Comparison of ENCODE assay signal across 12 cellular contexts in genomic region chr20:36644032-36644712, GRCh38. TPM values are rescaled to one million over a fixed set of nuclear protein-coding genes. Genes with fewer than 3 reads are reported as not detected.
DNase-seq lines count a peak whose midpoint lies in the region; ATAC-seq and TF ChIP-seq lines count a peak whose summit lies in the region.
"Had no signal": no experiment of that assay in that cellular context is flagged by ENCODE, and none has a peak within 500 bp of the region (broad histone marks: within the 10 kb centered on the region; RNA-seq: fewer than 3 reads in every experiment).

No MANE protein-coding gene starts in this region.

- no peaks in the 10 kb centered on the region for H3K9me3 ChIP-seq in right cardiac atrium (ENCODE audit: control insufficient read depth, low read length)

- peaks cover 3% of the 10 kb centered on the region for H3K4me1 ChIP-seq in right cardiac atrium (ENCODE audit: control insufficient read depth, insufficient read depth, low read length)

- peaks cover 59 to 63% of the 10 kb centered on the region in 2 donors for H3K4me1 Mint-ChIP-seq in immature natural killer cell

- ATAC-seq in GM18505 (IDR thresholded peaks at IDR 0.05; ENCODE audit: unreplicated experiment) = no peak
- ATAC-seq in HG02763 (IDR thresholded peaks at IDR 0.05; ENCODE audit: unreplicated experiment) = no peak
- no peak for ATAC-seq in right cardiac atrium
- ATAC-seq: SK-N-SH treated with all-trans-retinoic acid at 6 μM for 48 hours had no signal

- peaks cover 7 to 40% (median 38%) of the 10 kb centered on the region in 3 donors for H3K27me3 Mint-ChIP-seq in immature natural killer cell (ENCODE audit: low read depth in 3 of 3)

- 78% methylated on average over 5 of the region's 5 CpGs for WGBS in right cardiac atrium

- H3K27ac ChIP-seq in right cardiac atrium (ENCODE audit: low read length) = no peak overlapping the region

- H3K4me3 Mint-ChIP-seq in immature natural killer cell = peak overlapping the region; percentile 93 to 99 (median 97)

- H3K27ac Mint-ChIP-seq in immature natural killer cell = peak overlapping the region; percentile 97 to 100 (median 99)

- no peak for TF ChIP-seq POLR2A in GM18505 (IDR thresholded peaks at IDR 0.05; ENCODE audit: borderline replicate concordance, extremely low read depth, insufficient read depth, insufficient read length)

- H3K9me3 Mint-ChIP-seq in immature natural killer cell = no peaks in the 10 kb centered on the region

- intact Hi-C loops in right cardiac atrium (cut with DNase I) = no loop called here

- DNase-seq in NCI-H69 (lab: John Stamatoyannopoulos, UW) (peak; percentile 6), immature natural killer cell (peak; percentile 79 to 81 (median 81)), SHP77 treated with DMSO at 0.1 percent for 48 hours (lab: John Stamatoyannopoulos, UW) (no peak), right cardiac atrium (no peak)
- DNase-seq in activated CD8-positive, alpha-beta memory T cell treated with anti-CD3 and anti-CD28 coated beads, Interleukin-2, amount 50 U/mL, for 48 hours = peak; percentile 80
- peak; percentile 20 for DNase-seq in stimulated activated CD8-positive, alpha-beta memory T cell treated with anti-CD3 and anti-CD28 coated beads, Interleukin-15, amount 100 ng/mL, for 24 hours (ENCODE audit: low read depth)
- DNase-seq: cerebellar nuclear complex, DMS 273 treated with DMSO at 0.1 percent for 48 hours, NCI-H1048 had no signal

- H3K36me3 Mint-ChIP-seq in immature natural killer cell = peaks cover 8 to 14% (median 9%) of the 10 kb centered on the region in 3 donors

- no peaks in the 10 kb centered on the region for H3K27me3 ChIP-seq in right cardiac atrium (ENCODE audit: control insufficient read depth, insufficient read depth)

- H3K4me3 ChIP-seq in right cardiac atrium (ENCODE audit: low read length) = no peak overlapping the region

RNA-seq across cellular contexts. Expression of gene SLA2, which starts 1.8 kb away (rescaled TPM):
- 10 to 100 TPM; 21.0 to 24.1 (median 24.1) TPM for polyA plus RNA-seq in immature natural killer cell
- under 1 TPM; 0.28 to 0.70 (median 0.61) TPM for total RNA-seq in right cardiac atrium
- polyA plus RNA-seq in right cardiac atrium = 0.20 TPM

RNA-seq across cellular contexts. Expression of gene RAB5IF, which starts 38.6 kb away (rescaled TPM):
- polyA plus RNA-seq in immature natural killer cell (100 to 1,000 TPM; 230 to 380 (median 276) TPM), right cardiac atrium (74.3 TPM)
- total RNA-seq in right cardiac atrium = 10 to 100 TPM; 60.2 to 69.9 (median 62.9) TPM

Comparison
In these comparisons a context has a peak if more than half of its experiments do, and no peak if none do; other contexts are left out.
1. DNase-seq: peak in NCI-H69 (single experiment), activated CD8-positive, alpha-beta memory T cell treated with anti-CD3 and anti-CD28 coated beads, Interleukin-2, amount 50 U/mL, for 48 hours (single experiment), immature natural killer cell (3 of 3) and stimulated activated CD8-positive, alpha-beta memory T cell treated with anti-CD3 and anti-CD28 coated beads, Interleukin-15, amount 100 ng/mL, for 24 hours (single experiment); none in SHP77 treated with DMSO at 0.1 percent for 48 hours (single experiment) and right cardiac atrium (0 of 3).
2. RNA of gene SLA2, which starts 1.8 kb away (polyA plus RNA-seq): 21.0 to 24.1 TPM in immature natural killer cell; 0.20 TPM in right cardiac atrium (single experiment); every median in the first group is over 10 times any median in the second.